Comparison of ENCODE assay signal across 28 cellular contexts in genomic region chr2:65955259-65955658, GRCh38.
"Had no signal": no experiment of that assay in that cellular context is flagged by ENCODE, and none has a peak within 500 bp of the region (broad histone marks: within the 10 kb centered on the region; RNA-seq: fewer than 3 reads in every experiment).

No MANE protein-coding gene starts in this region.

- H3K9me3 ChIP-seq: ovary, psoas muscle, suprapubic skin, testis, tibial artery, transverse colon, upper lobe of right lung, uterus had no signal

- H3K36me3 ChIP-seq: neural progenitor cell, ovary, spleen, suprapubic skin, tibial artery, transverse colon, upper lobe of right lung, uterus had no signal

- H3K4me3 ChIP-seq: neural progenitor cell, ovary, psoas muscle, skin epidermis, smooth muscle cell, spleen, suprapubic skin, testis, tibial artery, transverse colon, upper lobe of right lung, uterus had no signal

- H3K9ac ChIP-seq: neural progenitor cell, parathyroid adenoma had no signal

- ATAC-seq: natural killer cell; psoas muscle; right cardiac atrium; sciatic nerve; stimulated activated memory B cell treated with anti-CD40 and anti-IgM and Interleukin-4, amounts not matched to agents 10 μg/mL and 1 μg/mL and 100 μg/mL, for 72 hours; stimulated activated naive CD8-positive, alpha-beta T cell treated with anti-CD3 and anti-CD28 coated beads, Interleukin-15, Interleukin-2, amounts not matched to agents 100 U/mL and 50 U/mL, for 24 hours; upper lobe of right lung had no signal

- DNase-seq: natural killer cell; occipital lobe; ovary; posterior cingulate gyrus; psoas muscle; right cardiac atrium; spleen; stimulated activated CD4-positive, alpha-beta T cell treated with anti-CD3 and anti-CD28 coated beads, Interleukin-12 subunit alpha, Interleukin-12 subunit beta, amount 100 ng/mL, for 4 hours; stimulated activated CD4-positive, alpha-beta T cell treated with anti-CD3 and anti-CD28 coated beads, Interleukin-1b, Interleukin-23, amount 100 ng/mL, for 48 hours; stimulated activated CD4-positive, alpha-beta T cell treated with anti-CD3 and anti-CD28 coated beads, Interleukin-4, amount 100 ng/mL, for 1 hour; stimulated activated CD4-positive, alpha-beta T cell treated with anti-CD3 and anti-CD28 coated beads, Interleukin-4, amount 100 ng/mL, for 4 hours; stimulated activated CD8-positive, alpha-beta memory T cell treated with anti-CD3 and anti-CD28 coated beads, Interleukin-4, amount 100 ng/mL, for 48 hours; stimulated activated naive CD4-positive, alpha-beta T cell; stimulated activated naive CD8-positive, alpha-beta T cell treated with anti-CD3 and anti-CD28 coated beads, Interleukin-15, amount 100 ng/mL, for 72 hours; stimulated activated naive CD8-positive, alpha-beta T cell treated with anti-CD3 and anti-CD28 coated beads, Interleukin-15, Interleukin-2, amounts not matched to agents 100 U/mL and 50 U/mL, for 24 hours; substantia nigra; testis; tibial artery; transverse colon; upper lobe of right lung; uterus had no signal

- H3K4me1 ChIP-seq: psoas muscle, spleen, suprapubic skin, testis, tibial artery, transverse colon, upper lobe of right lung, uterus had no signal

- H3K4me2 ChIP-seq: neural progenitor cell, smooth muscle cell had no signal

- H2AFZ ChIP-seq: neural progenitor cell, parathyroid adenoma had no signal

- H3K27me3 ChIP-seq: ovary, spleen, suprapubic skin, testis, transverse colon, upper lobe of right lung, uterus had no signal

- H3K79me2 ChIP-seq: parathyroid adenoma had no signal

- H3K27ac ChIP-seq: neural progenitor cell, ovary, parathyroid adenoma, psoas muscle, skin epidermis, spleen, suprapubic skin, testis, tibial artery, transverse colon, upper lobe of right lung, uterus had no signal
